ENCODE assay signal across 8 cellular contexts in genomic region chr5:7754997-7755596, GRCh38.
A peak's percentile ranks its signal among the peaks of the same experiment; 100 is the strongest.
DNase-seq lines count a peak whose midpoint lies in the region; ATAC-seq and TF ChIP-seq lines count a peak whose summit lies in the region.

No MANE protein-coding gene starts in this region.

- H2AK9ac ChIP-seq in IMR-90 (replicated peaks; ENCODE audit: low read depth, low read length, poor library complexity) = no peak overlapping the region

- TF ChIP-seq POLR2A in IMR-90 (IDR thresholded peaks at IDR 0.05; ENCODE audit: low read depth, low read length) (no peak), Peyer's patch (IDR thresholded peaks at IDR 0.05) (no peak)

- POLR2A ChIA-PET in IMR-90 (lab: Charles Lee; ENCODE audit: unreplicated experiment) = no interaction called here

- H3K4me1 Mint-ChIP-seq in type B pancreatic cell (ENCODE audit: unreplicated experiment) = peaks cover 13% of the 10 kb centered on the region

- dilution Hi-C loops in IMR-90 (cut with HindIII; ENCODE audit: low sequenced_read_pairs, unreplicated experiment) = no loop called here

- H3K36me3 ChIP-seq in IMR-90 (ENCODE audit: control insufficient read depth, insufficient read depth, low read length) (no peaks in the 10 kb centered on the region), Peyer's patch (no peaks in the 10 kb centered on the region)

- no peak overlapping the region for H3K4ac ChIP-seq in IMR-90 (ENCODE audit: low read depth, low read length)

- H3K27ac ChIP-seq in IMR-90 (ENCODE audit: insufficient read depth, low read length) (no peak overlapping the region), Peyer's patch (no peak overlapping the region)

- H3K23ac ChIP-seq in IMR-90 (ENCODE audit: low read depth, low read length) = no peak overlapping the region

- no peaks in the 10 kb centered on the region for H3K9me3 ChIP-seq in IMR-90 (ENCODE audit: control insufficient read depth, insufficient read depth, low read length)
- H3K9me3 ChIP-seq in Peyer's patch = no peaks in the 10 kb centered on the region

- no peak overlapping the region for H3K56ac ChIP-seq in IMR-90 (ENCODE audit: extremely low read depth, insufficient read depth, low read length)

- H4K5ac ChIP-seq in IMR-90 (ENCODE audit: low read depth, low read length) = no peak overlapping the region

- H3K27me3 ChIP-seq in IMR-90 (ENCODE audit: control insufficient read depth, insufficient read depth, low read length) (no peaks in the 10 kb centered on the region), Peyer's patch (no peaks in the 10 kb centered on the region)

- no peak overlapping the region for H3K4me3 ChIP-seq in IMR-90 (ENCODE audit: insufficient read depth, low read depth, low read length)
- no peak overlapping the region for H3K4me3 ChIP-seq in Peyer's patch
- H3K4me3 ChIP-seq in cardiac fibroblast (replicated peaks in 1 of 2; ENCODE audit: low read depth in 2 of 2, low read length in 2 of 2) = no peak overlapping the region

- H2AK5ac ChIP-seq in IMR-90 (ENCODE audit: low read depth, low read length) = no peak overlapping the region

- H3K4me1 ChIP-seq in IMR-90 (ENCODE audit: control insufficient read depth, insufficient read depth, low read length) (no peaks in the 10 kb centered on the region), Peyer's patch (no peaks in the 10 kb centered on the region)

- TF ChIP-seq CTCF in IMR-90 (conservative IDR thresholded peaks at IDR 0.05; ENCODE audit: low read depth, low read length) (peak; percentile 43), Peyer's patch (IDR thresholded peaks at IDR 0.05) (peak in 4 of 6 experiments; percentile 45 to 54 (median 48)), cardiac fibroblast (IDR thresholded peaks at IDR 0.05; ENCODE audit: low read depth, low read length) (peak; percentile 51), type B pancreatic cell (conservative IDR thresholded peaks at IDR 0.05) (peak; percentile 88)

- H3K79me1 ChIP-seq in IMR-90 (ENCODE audit: low read depth in 1 of 2, low read length in 2 of 2) = no peaks in the 10 kb centered on the region

- H3K14ac ChIP-seq in IMR-90 (replicated peaks; ENCODE audit: low read depth, low read length) = no peak overlapping the region

- 0% methylated on average over 1 of the region's 13 CpGs; no CpG with 5 or more reads in 1 of the 2 experiments for WGBS in IMR-90 (ENCODE audit: extremely low coverage in 2 of 2, insufficient read length in 1 of 2), 2 experiments

- H3K9me3 Mint-ChIP-seq in type B pancreatic cell = no peaks in the 10 kb centered on the region

- no peak overlapping the region for H3K27ac Mint-ChIP-seq in type B pancreatic cell

- no TSS peak for BruUV-seq in IMR-90 (replicated peaks; lab: Mats Ljungman, UMichigan)

- H4K8ac ChIP-seq in IMR-90 (ENCODE audit: low read depth in 2 of 2, low read length in 2 of 2) = no peak overlapping the region

- H3K27me3 Mint-ChIP-seq in type B pancreatic cell = peaks cover 42% of the 10 kb centered on the region

- DNase-seq in NCI-H2081 (lab: John Stamatoyannopoulos, UW) (peak; percentile 31 to 54), NCI-H2081 treated with DMSO at 0.1 percent for 48 hours (lab: John Stamatoyannopoulos, UW) (no peak), IMR-90 (peak; percentile 15), Peyer's patch (peak in 2 of 3 donors; percentile 50 to 66), cardiac fibroblast (ENCODE audit: low read depth in 2 of 2) (peak; percentile 23 to 28), lung microvascular endothelial cell (ENCODE audit: low read depth in 2 of 2) (peak; percentile 58 to 59), type B pancreatic cell (ENCODE audit: extremely low spot score, unreplicated experiment) (no peak)

- no peak overlapping the region for H2BK120ac ChIP-seq in IMR-90 (ENCODE audit: low read depth, low read length)

- H4K20me1 ChIP-seq in IMR-90 (ENCODE audit: insufficient read depth, low read length) = no peaks in the 10 kb centered on the region

- no peak overlapping the region for H2BK5ac ChIP-seq in IMR-90 (ENCODE audit: low read depth, low read length, poor library complexity, severe bottlenecking)

- peak overlapping the region; percentile 37 for H2AFZ ChIP-seq in IMR-90 (replicated peaks; ENCODE audit: low read length, poor library complexity)

- peak; percentile 41 for TF ChIP-seq RAD21 in IMR-90 (IDR thresholded peaks at IDR 0.05; ENCODE audit: low read length)

- H3K4me2 ChIP-seq in IMR-90 (ENCODE audit: low read depth, low read length) = no peak overlapping the region

- no peak overlapping the region for H2BK15ac ChIP-seq in IMR-90 (ENCODE audit: low read depth, low read length)

- no peak overlapping the region for H4K91ac ChIP-seq in IMR-90 (ENCODE audit: insufficient read depth, low read depth, low read length)

- no peaks in the 10 kb centered on the region for H3K9me1 ChIP-seq in IMR-90 (ENCODE audit: insufficient read depth, low read length)

- in situ Hi-C loops in IMR-90 (cut with MboI; ENCODE audit: low sequenced_read_pairs) = no loop called here

- intact Hi-C loops in IMR-90 (cut with micrococcal nuclease) = no loop called here

- no peak overlapping the region for H2BK20ac ChIP-seq in IMR-90 (ENCODE audit: low read depth, low read length)

- H3K18ac ChIP-seq in IMR-90 (ENCODE audit: low read depth, low read length) = no peak overlapping the region

- H3K4me3 Mint-ChIP-seq in type B pancreatic cell = no peak overlapping the region

- peak; percentile 84 for ATAC-seq in GM21515 (IDR thresholded peaks at IDR 0.05; ENCODE audit: unreplicated experiment)
- ATAC-seq in IMR-90 (ENCODE audit: low read depth) = peak; percentile 75

- no peak overlapping the region for H3K9ac ChIP-seq in IMR-90 (ENCODE audit: low read depth, low read length)

- CTCF ChIA-PET in IMR-90 (lab: Yijun Ruan, JAX) = interaction anchor here (0.6 to 1.5 kb wide), 3 partner anchors 9 to 968 kb away, joined by 3 to 9 read pairs (median 4); no protein-coding TSS in a partner anchor

- H3K36me3 Mint-ChIP-seq in type B pancreatic cell = peaks cover 13% of the 10 kb centered on the region

TF ChIP-seq in IMR-90, 13 proteins besides CTCF, POLR2A, EP300 and RAD21:
- TF ChIP-seq SMC3 (IDR thresholded peaks at IDR 0.05; ENCODE audit: low read depth, low read length) (0 out of 2 replicates have a peak, but pooled peaks have one; percentile 7), MXI1 (IDR thresholded peaks at IDR 0.05; ENCODE audit: borderline replicate concordance, low read depth, low read length) (no peak)

Comparison
In these comparisons a context has a peak if more than half of its experiments do, and no peak if none do; other contexts are left out.
1. DNase-seq: peak in NCI-H2081 (2 of 2), IMR-90 (single experiment), Peyer's patch (2 of 3), cardiac fibroblast (2 of 2) and lung microvascular endothelial cell (2 of 2); none in NCI-H2081 treated with DMSO at 0.1 percent for 48 hours (single experiment) and type B pancreatic cell (single experiment).
2. Peak in every context shown above with its lines, with median percentiles within 50 percentile points of each other: CTCF ChIP-seq.